ENCODE assay signal across 1 cellular context in the genomic region with DNA sequence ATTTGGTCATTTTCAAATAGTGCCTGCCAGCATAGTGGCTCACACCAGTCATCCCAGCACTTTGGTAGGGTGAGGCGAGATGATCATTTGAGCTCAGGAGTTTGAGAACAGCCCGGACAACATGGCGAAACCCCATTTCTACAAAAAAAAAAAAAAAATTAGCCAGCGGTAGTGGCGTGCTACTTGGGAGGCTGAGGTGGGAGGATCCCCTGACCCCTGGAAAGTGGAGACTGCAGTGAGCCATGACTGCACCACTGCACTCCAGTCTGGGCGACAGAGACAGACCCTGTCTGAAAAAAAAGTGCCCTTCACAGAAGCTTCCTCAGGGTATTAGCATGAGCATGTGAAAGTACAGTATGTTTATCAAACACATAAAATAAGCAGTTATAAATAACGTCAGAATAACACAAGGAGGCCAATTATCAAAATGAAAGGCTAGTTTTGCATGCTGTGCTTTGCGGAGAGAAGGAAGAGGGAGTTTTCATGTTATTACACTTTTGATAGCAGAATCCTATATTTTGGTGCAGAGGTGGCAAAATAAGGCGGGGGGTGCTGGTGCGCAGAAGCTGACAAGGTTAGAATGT.
TF ChIP-seq lines count a peak whose summit lies in the region.

No MANE protein-coding gene starts in this region.

TF ChIP-seq in GM23338, 12 proteins besides CTCF, POLR2A, EP300 and RAD21 (continued from another document):
- TF ChIP-seq, protein P1, sequence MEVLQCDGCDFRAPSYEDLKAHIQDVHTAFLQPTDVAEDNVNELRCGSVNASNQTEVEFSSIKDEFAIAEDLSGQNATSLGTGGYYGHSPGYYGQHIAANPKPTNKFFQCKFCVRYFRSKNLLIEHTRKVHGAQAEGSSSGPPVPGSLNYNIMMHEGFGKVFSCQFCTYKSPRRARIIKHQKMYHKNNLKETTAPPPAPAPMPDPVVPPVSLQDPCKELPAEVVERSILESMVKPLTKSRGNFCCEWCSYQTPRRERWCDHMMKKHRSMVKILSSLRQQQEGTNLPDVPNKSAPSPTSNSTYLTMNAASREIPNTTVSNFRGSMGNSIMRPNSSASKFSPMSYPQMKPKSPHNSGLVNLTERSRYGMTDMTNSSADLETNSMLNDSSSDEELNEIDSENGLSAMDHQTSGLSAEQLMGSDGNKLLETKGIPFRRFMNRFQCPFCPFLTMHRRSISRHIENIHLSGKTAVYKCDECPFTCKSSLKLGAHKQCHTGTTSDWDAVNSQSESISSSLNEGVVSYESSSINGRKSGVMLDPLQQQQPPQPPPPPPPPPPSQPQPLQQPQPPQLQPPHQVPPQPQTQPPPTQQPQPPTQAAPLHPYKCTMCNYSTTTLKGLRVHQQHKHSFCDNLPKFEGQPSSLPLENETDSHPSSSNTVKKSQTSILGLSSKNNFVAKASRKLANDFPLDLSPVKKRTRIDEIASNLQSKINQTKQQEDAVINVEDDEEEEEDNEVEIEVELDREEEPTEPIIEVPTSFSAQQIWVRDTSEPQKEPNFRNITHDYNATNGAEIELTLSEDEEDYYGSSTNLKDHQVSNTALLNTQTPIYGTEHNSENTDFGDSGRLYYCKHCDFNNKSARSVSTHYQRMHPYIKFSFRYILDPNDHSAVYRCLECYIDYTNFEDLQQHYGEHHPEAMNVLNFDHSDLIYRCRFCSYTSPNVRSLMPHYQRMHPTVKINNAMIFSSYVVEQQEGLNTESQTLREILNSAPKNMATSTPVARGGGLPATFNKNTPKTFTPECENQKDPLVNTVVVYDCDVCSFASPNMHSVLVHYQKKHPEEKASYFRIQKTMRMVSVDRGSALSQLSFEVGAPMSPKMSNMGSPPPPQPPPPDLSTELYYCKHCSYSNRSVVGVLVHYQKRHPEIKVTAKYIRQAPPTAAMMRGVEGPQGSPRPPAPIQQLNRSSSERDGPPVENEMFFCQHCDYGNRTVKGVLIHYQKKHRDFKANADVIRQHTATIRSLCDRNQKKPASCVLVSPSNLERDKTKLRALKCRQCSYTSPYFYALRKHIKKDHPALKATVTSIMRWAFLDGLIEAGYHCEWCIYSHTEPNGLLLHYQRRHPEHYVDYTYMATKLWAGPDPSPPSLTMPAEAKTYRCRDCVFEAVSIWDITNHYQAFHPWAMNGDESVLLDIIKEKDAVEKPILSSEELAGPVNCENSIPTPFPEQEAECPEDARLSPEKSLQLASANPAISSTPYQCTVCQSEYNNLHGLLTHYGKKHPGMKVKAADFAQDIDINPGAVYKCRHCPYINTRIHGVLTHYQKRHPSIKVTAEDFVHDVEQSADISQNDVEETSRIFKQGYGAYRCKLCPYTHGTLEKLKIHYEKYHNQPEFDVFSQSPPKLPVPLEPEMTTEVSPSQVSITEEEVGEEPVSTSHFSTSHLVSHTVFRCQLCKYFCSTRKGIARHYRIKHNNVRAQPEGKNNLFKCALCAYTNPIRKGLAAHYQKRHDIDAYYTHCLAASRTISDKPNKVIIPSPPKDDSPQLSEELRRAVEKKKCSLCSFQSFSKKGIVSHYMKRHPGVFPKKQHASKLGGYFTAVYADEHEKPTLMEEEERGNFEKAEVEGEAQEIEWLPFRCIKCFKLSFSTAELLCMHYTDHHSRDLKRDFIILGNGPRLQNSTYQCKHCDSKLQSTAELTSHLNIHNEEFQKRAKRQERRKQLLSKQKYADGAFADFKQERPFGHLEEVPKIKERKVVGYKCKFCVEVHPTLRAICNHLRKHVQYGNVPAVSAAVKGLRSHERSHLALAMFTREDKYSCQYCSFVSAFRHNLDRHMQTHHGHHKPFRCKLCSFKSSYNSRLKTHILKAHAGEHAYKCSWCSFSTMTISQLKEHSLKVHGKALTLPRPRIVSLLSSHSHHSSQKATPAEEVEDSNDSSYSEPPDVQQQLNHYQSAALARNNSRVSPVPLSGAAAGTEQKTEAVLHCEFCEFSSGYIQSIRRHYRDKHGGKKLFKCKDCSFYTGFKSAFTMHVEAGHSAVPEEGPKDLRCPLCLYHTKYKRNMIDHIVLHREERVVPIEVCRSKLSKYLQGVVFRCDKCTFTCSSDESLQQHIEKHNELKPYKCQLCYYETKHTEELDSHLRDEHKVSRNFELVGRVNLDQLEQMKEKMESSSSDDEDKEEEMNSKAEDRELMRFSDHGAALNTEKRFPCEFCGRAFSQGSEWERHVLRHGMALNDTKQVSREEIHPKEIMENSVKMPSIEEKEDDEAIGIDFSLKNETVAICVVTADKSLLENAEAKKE (CRISPR knock-in tag; IDR thresholded peaks at IDR 0.05) = no peak
- TF ChIP-seq EZH2 (IDR thresholded peaks at IDR 0.05; ENCODE audit: low read depth, unreplicated experiment) = no peak
- no peak for TF ChIP-seq CREB1 (CRISPR knock-in tag; IDR thresholded peaks at IDR 0.05; ENCODE audit: low read depth)
- TF ChIP-seq JUNB (IDR thresholded peaks at IDR 0.05; ENCODE audit: unreplicated experiment) = no peak
- no peak for TF ChIP-seq POLR2AphosphoS5 (IDR thresholded peaks at IDR 0.05; ENCODE audit: low read depth)
- TF ChIP-seq, protein P2, sequence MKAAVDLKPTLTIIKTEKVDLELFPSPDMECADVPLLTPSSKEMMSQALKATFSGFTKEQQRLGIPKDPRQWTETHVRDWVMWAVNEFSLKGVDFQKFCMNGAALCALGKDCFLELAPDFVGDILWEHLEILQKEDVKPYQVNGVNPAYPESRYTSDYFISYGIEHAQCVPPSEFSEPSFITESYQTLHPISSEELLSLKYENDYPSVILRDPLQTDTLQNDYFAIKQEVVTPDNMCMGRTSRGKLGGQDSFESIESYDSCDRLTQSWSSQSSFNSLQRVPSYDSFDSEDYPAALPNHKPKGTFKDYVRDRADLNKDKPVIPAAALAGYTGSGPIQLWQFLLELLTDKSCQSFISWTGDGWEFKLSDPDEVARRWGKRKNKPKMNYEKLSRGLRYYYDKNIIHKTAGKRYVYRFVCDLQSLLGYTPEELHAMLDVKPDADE (IDR thresholded peaks at IDR 0.05) = no peak
- no peak for TF ChIP-seq EZH2phosphoT487 (IDR thresholded peaks at IDR 0.05; ENCODE audit: unreplicated experiment)
- TF ChIP-seq, protein P3, sequence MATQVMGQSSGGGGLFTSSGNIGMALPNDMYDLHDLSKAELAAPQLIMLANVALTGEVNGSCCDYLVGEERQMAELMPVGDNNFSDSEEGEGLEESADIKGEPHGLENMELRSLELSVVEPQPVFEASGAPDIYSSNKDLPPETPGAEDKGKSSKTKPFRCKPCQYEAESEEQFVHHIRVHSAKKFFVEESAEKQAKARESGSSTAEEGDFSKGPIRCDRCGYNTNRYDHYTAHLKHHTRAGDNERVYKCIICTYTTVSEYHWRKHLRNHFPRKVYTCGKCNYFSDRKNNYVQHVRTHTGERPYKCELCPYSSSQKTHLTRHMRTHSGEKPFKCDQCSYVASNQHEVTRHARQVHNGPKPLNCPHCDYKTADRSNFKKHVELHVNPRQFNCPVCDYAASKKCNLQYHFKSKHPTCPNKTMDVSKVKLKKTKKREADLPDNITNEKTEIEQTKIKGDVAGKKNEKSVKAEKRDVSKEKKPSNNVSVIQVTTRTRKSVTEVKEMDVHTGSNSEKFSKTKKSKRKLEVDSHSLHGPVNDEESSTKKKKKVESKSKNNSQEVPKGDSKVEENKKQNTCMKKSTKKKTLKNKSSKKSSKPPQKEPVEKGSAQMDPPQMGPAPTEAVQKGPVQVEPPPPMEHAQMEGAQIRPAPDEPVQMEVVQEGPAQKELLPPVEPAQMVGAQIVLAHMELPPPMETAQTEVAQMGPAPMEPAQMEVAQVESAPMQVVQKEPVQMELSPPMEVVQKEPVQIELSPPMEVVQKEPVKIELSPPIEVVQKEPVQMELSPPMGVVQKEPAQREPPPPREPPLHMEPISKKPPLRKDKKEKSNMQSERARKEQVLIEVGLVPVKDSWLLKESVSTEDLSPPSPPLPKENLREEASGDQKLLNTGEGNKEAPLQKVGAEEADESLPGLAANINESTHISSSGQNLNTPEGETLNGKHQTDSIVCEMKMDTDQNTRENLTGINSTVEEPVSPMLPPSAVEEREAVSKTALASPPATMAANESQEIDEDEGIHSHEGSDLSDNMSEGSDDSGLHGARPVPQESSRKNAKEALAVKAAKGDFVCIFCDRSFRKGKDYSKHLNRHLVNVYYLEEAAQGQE (IDR thresholded peaks at IDR 0.05; ENCODE audit: unreplicated experiment) = no peak
